In the genomic region with DNA sequence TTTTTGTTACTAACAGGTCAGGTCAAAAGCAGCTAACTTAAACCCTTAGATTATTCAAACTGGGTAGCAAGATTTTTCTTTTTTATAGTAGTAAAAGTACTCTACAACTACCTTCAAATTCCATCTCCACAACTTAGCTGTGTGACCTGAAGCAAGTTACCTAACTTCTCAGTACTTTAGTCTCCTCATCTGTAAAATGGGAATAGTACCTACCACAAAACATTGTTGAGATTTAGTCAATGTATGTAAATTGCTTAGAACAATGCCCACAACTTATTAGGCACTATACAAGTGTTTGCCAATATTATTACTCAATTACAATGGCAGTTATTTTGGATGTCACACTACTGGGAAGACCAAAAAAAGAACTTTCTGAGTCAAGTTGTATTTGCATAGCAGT, we compare ENCODE assay signal across 1 cellular context.
TF ChIP-seq lines count a peak whose summit lies in the region.

No MANE protein-coding gene starts in this region.

TF ChIP-seq in H1, 55 proteins besides CTCF, POLR2A, EP300 and RAD21:
- TF ChIP-seq SP2 (IDR thresholded peaks at IDR 0.05; ENCODE audit: low read length) (no peak), HDAC2 (IDR thresholded peaks at IDR 0.05; ENCODE audit: borderline replicate concordance in 1 of 2, low read depth in 2 of 2, low read length in 2 of 2) (0 out of 4 replicates have a peak, but pooled peaks of 1 of the 2 experiments have one; percentile 40), ASH2L (IDR thresholded peaks at IDR 0.05; ENCODE audit: low read length) (no peak), PHF8 (conservative IDR thresholded peaks at IDR 0.05; ENCODE audit: low read depth, low read length) (no peak), MAFK (IDR thresholded peaks at IDR 0.05; ENCODE audit: low read depth, low read length) (no peak), NANOG (IDR thresholded peaks at IDR 0.05; ENCODE audit: insufficient read depth, low read depth, low read length, poor library complexity, severe bottlenecking) (no peak), CREB1 (IDR thresholded peaks at IDR 0.05) (no peak), NRF1 (IDR thresholded peaks at IDR 0.05; ENCODE audit: low read depth, low read length) (no peak), SP4 (IDR thresholded peaks at IDR 0.05; ENCODE audit: low read length) (no peak), RBBP5 (IDR thresholded peaks at IDR 0.05; ENCODE audit: borderline replicate concordance, low read depth, low read length) (no peak), ZNF274 (IDR thresholded peaks at IDR 0.05; ENCODE audit: borderline replicate concordance, extremely low read depth, low read length) (no peak), KDM1A (IDR thresholded peaks at IDR 0.05; ENCODE audit: borderline replicate concordance, low read length) (peak; percentile 55; the same call in 1 of the 2 replicates), KDM4A (IDR thresholded peaks at IDR 0.05; ENCODE audit: low read depth, low read length, severe bottlenecking) (no peak), FOSL1 (IDR thresholded peaks at IDR 0.05; ENCODE audit: insufficient read depth, low read depth, low read length) (no peak)
- TF ChIP-seq, protein P1, sequence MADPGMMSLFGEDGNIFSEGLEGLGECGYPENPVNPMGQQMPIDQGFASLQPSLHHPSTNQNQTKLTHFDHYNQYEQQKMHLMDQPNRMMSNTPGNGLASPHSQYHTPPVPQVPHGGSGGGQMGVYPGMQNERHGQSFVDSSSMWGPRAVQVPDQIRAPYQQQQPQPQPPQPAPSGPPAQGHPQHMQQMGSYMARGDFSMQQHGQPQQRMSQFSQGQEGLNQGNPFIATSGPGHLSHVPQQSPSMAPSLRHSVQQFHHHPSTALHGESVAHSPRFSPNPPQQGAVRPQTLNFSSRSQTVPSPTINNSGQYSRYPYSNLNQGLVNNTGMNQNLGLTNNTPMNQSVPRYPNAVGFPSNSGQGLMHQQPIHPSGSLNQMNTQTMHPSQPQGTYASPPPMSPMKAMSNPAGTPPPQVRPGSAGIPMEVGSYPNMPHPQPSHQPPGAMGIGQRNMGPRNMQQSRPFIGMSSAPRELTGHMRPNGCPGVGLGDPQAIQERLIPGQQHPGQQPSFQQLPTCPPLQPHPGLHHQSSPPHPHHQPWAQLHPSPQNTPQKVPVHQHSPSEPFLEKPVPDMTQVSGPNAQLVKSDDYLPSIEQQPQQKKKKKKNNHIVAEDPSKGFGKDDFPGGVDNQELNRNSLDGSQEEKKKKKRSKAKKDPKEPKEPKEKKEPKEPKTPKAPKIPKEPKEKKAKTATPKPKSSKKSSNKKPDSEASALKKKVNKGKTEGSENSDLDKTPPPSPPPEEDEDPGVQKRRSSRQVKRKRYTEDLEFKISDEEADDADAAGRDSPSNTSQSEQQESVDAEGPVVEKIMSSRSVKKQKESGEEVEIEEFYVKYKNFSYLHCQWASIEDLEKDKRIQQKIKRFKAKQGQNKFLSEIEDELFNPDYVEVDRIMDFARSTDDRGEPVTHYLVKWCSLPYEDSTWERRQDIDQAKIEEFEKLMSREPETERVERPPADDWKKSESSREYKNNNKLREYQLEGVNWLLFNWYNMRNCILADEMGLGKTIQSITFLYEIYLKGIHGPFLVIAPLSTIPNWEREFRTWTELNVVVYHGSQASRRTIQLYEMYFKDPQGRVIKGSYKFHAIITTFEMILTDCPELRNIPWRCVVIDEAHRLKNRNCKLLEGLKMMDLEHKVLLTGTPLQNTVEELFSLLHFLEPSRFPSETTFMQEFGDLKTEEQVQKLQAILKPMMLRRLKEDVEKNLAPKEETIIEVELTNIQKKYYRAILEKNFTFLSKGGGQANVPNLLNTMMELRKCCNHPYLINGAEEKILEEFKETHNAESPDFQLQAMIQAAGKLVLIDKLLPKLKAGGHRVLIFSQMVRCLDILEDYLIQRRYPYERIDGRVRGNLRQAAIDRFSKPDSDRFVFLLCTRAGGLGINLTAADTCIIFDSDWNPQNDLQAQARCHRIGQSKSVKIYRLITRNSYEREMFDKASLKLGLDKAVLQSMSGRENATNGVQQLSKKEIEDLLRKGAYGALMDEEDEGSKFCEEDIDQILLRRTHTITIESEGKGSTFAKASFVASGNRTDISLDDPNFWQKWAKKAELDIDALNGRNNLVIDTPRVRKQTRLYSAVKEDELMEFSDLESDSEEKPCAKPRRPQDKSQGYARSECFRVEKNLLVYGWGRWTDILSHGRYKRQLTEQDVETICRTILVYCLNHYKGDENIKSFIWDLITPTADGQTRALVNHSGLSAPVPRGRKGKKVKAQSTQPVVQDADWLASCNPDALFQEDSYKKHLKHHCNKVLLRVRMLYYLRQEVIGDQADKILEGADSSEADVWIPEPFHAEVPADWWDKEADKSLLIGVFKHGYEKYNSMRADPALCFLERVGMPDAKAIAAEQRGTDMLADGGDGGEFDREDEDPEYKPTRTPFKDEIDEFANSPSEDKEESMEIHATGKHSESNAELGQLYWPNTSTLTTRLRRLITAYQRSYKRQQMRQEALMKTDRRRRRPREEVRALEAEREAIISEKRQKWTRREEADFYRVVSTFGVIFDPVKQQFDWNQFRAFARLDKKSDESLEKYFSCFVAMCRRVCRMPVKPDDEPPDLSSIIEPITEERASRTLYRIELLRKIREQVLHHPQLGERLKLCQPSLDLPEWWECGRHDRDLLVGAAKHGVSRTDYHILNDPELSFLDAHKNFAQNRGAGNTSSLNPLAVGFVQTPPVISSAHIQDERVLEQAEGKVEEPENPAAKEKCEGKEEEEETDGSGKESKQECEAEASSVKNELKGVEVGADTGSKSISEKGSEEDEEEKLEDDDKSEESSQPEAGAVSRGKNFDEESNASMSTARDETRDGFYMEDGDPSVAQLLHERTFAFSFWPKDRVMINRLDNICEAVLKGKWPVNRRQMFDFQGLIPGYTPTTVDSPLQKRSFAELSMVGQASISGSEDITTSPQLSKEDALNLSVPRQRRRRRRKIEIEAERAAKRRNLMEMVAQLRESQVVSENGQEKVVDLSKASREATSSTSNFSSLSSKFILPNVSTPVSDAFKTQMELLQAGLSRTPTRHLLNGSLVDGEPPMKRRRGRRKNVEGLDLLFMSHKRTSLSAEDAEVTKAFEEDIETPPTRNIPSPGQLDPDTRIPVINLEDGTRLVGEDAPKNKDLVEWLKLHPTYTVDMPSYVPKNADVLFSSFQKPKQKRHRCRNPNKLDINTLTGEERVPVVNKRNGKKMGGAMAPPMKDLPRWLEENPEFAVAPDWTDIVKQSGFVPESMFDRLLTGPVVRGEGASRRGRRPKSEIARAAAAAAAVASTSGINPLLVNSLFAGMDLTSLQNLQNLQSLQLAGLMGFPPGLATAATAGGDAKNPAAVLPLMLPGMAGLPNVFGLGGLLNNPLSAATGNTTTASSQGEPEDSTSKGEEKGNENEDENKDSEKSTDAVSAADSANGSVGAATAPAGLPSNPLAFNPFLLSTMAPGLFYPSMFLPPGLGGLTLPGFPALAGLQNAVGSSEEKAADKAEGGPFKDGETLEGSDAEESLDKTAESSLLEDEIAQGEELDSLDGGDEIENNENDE (IDR thresholded peaks at IDR 0.05; ENCODE audit: insufficient replicate concordance, low read length), result no peak
